ENCODE assay signal across 2 cellular contexts in genomic region chr15:59104602-59104911, GRCh38.
TF ChIP-seq lines count a peak whose summit lies in the region.

No MANE protein-coding gene starts in this region.

TF ChIP-seq in A549, 52 proteins besides CTCF, POLR2A, EP300 and RAD21 (continued from another document):
- no peak for TF ChIP-seq FOSL2 (IDR thresholded peaks at IDR 0.05)
- no peak for TF ChIP-seq FOSL2 (CRISPR knock-in tag; IDR thresholded peaks at IDR 0.05)
- no peak for TF ChIP-seq NPAS2 (CRISPR knock-in tag; IDR thresholded peaks at IDR 0.05; ENCODE audit: borderline replicate concordance)
- no peak for TF ChIP-seq EHF (CRISPR knock-in tag; IDR thresholded peaks at IDR 0.05)
- TF ChIP-seq MAZ (IDR thresholded peaks at IDR 0.05; ENCODE audit: borderline replicate concordance, low read depth, low read length): no peak
- no peak for TF ChIP-seq NR3C1 (IDR thresholded peaks at IDR 0.05)
- no peak for TF ChIP-seq HOXB13 (CRISPR knock-in tag; IDR thresholded peaks at IDR 0.05; ENCODE audit: low read depth)
- TF ChIP-seq ATOH8 (CRISPR knock-in tag; IDR thresholded peaks at IDR 0.05; ENCODE audit: low read depth): no peak
- no peak for TF ChIP-seq HEYL (CRISPR knock-in tag; IDR thresholded peaks at IDR 0.05)
- TF ChIP-seq JUN (IDR thresholded peaks at IDR 0.05): no peak
- no peak for TF ChIP-seq E2F6 (IDR thresholded peaks at IDR 0.05; ENCODE audit: borderline replicate concordance, low read depth)
- TF ChIP-seq BCL3 (IDR thresholded peaks at IDR 0.05): no peak
- TF ChIP-seq FOXS1 (CRISPR knock-in tag; IDR thresholded peaks at IDR 0.05): no peak

TF ChIP-seq in GM23338, 12 proteins besides CTCF, POLR2A, EP300 and RAD21 (continued from another document):
- no peak for TF ChIP-seq ZNF462 (CRISPR knock-in tag; IDR thresholded peaks at IDR 0.05)
- TF ChIP-seq POLR2AphosphoS5 (IDR thresholded peaks at IDR 0.05; ENCODE audit: low read depth): no peak
- no peak for TF ChIP-seq ETS1 (IDR thresholded peaks at IDR 0.05)
- no peak for TF ChIP-seq CREB1 (CRISPR knock-in tag; IDR thresholded peaks at IDR 0.05; ENCODE audit: low read depth)
- TF ChIP-seq ZNF114 (CRISPR knock-in tag; IDR thresholded peaks at IDR 0.05): no peak
- TF ChIP-seq REST (IDR thresholded peaks at IDR 0.05; ENCODE audit: unreplicated experiment): no peak
- no peak for TF ChIP-seq EZH2phosphoT487 (IDR thresholded peaks at IDR 0.05; ENCODE audit: unreplicated experiment)
TF ChIP-seq in GM23338: peak in this region for 0.
